Comparison of ENCODE assay signal across 13 cellular contexts in genomic region chr2:181937473-181937872, GRCh38. TPM values are rescaled to one million over a fixed set of nuclear protein-coding genes. Genes with fewer than 3 reads are reported as not detected.
DNase-seq lines count a peak whose midpoint lies in the region; ATAC-seq and TF ChIP-seq lines count a peak whose summit lies in the region.
"Had no signal": no experiment of that assay in that cellular context is flagged by ENCODE, and none has a peak within 500 bp of the region (broad histone marks: within the 10 kb centered on the region; RNA-seq: fewer than 3 reads in every experiment).

No MANE protein-coding gene starts in this region.

- TF ChIP-seq CTCF in CD14-positive monocyte (IDR thresholded peaks at IDR 0.05) = no peak
- TF ChIP-seq CTCF in left lung (IDR thresholded peaks at IDR 0.05) = no peak

- peak; percentile 95 for ATAC-seq in left lung
- no peak for ATAC-seq in esophagus mucosa
- no peak for ATAC-seq in GM18520 (IDR thresholded peaks at IDR 0.05; ENCODE audit: unreplicated experiment)
- ATAC-seq: activated T-cell treated with anti-CD3 and anti-CD28 coated beads, Interleukin-2, amount 50 U/mL, for 72 hours had no signal

- H3K36me3 Mint-ChIP-seq in CD14-positive monocyte (peaks cover 0 to 3% of the 10 kb centered on the region in 2 donors), immature natural killer cell (no peaks in the 10 kb centered on the region)

- H3K36me3 ChIP-seq in adipocyte (ENCODE audit: control insufficient read depth, insufficient read depth, low read length, severe bottlenecking) (no peaks in the 10 kb centered on the region), left lung (no peaks in the 10 kb centered on the region)
- H3K36me3 ChIP-seq: transverse colon had no signal

- no peak overlapping the region for H3K4me3 ChIP-seq in adipocyte (ENCODE audit: low read length)
- H3K4me3 ChIP-seq in left lung = no peak overlapping the region
- H3K4me3 ChIP-seq: transverse colon had no signal

- H3K9me3 Mint-ChIP-seq in CD14-positive monocyte (no peaks in the 10 kb centered on the region), immature natural killer cell (no peaks in the 10 kb centered on the region)
- H3K9me3 Mint-ChIP-seq: activated T-cell treated with anti-CD3 and anti-CD28 coated beads, Interleukin-2, amount 50 U/mL, for 72 hours; CD4-positive, alpha-beta T cell had no signal

- H3K27me3 Mint-ChIP-seq in CD14-positive monocyte (ENCODE audit: low read depth in 3 of 3) = no peaks in the 10 kb centered on the region
- H3K27me3 Mint-ChIP-seq in immature natural killer cell (ENCODE audit: low read depth in 3 of 3) = peaks cover 2 to 8% (median 5%) of the 10 kb centered on the region in 3 donors

- intact Hi-C loops in CD14-positive monocyte (cut with micrococcal nuclease) (no loop called here), left lung (cut with DNase I) (no loop called here)

- peak overlapping the region in 5 of 7 donors; percentile 12 to 73 (median 35) for H3K27ac Mint-ChIP-seq in CD14-positive monocyte
- no peak overlapping the region for H3K27ac Mint-ChIP-seq in immature natural killer cell
- H3K27ac Mint-ChIP-seq: activated T-cell treated with anti-CD3 and anti-CD28 coated beads, Interleukin-2, amount 50 U/mL, for 72 hours; CD4-positive, alpha-beta T cell had no signal

- H3K9me3 ChIP-seq in adipocyte (ENCODE audit: control insufficient read depth, low read length) (no peaks in the 10 kb centered on the region), left lung (no peaks in the 10 kb centered on the region)
- H3K9me3 ChIP-seq: transverse colon had no signal

- no peaks in the 10 kb centered on the region for H3K27me3 ChIP-seq in adipocyte (replicated peaks; ENCODE audit: control insufficient read depth, insufficient read depth, low read length)
- no peaks in the 10 kb centered on the region for H3K27me3 ChIP-seq in left lung
- H3K27me3 ChIP-seq: transverse colon had no signal

- peak overlapping the region; percentile 2 to 75 for H3K27ac ChIP-seq in left lung
- H3K27ac ChIP-seq: epithelial cell of prostate, transverse colon had no signal

- H3K4me1 Mint-ChIP-seq in CD14-positive monocyte = peaks cover 12% of the 10 kb centered on the region
- H3K4me1 Mint-ChIP-seq in immature natural killer cell = no peaks in the 10 kb centered on the region

- H3K9ac ChIP-seq in adipocyte (ENCODE audit: low read length) = no peak overlapping the region

- H3K4me1 ChIP-seq in adipocyte (ENCODE audit: control insufficient read depth, insufficient read depth, low read length) (no peaks in the 10 kb centered on the region), left lung (peaks cover 5 to 6% of the 10 kb centered on the region in 2 donors)
- H3K4me1 ChIP-seq: transverse colon had no signal

- H3K4me3 Mint-ChIP-seq in CD14-positive monocyte (no peak overlapping the region), immature natural killer cell (no peak overlapping the region)
- H3K4me3 Mint-ChIP-seq: activated T-cell treated with anti-CD3 and anti-CD28 coated beads, Interleukin-2, amount 50 U/mL, for 72 hours; CD4-positive, alpha-beta T cell had no signal

- DNase-seq in CD14-positive monocyte (ENCODE audit: low spot score) = peak; percentile 63
- DNase-seq in KG1 (lab: John Stamatoyannopoulos, UW) = peak; percentile 4
- DNase-seq in adipocyte (ENCODE audit: low read depth) = peak; percentile 63
- peak in 1 of 2 donors; percentile 50 for DNase-seq in left lung
- DNase-seq in immature natural killer cell = no peak
- DNase-seq in activated T-cell treated with anti-CD3 and anti-CD28 coated beads for 4 hours = no peak
- DNase-seq: activated T-cell treated with anti-CD3 and anti-CD28 coated beads, Interleukin-2, amount 50 U/mL, for 72 hours; CD4-positive, alpha-beta T cell; posterior cingulate gyrus; transverse colon had no signal

RNA-seq across cellular contexts. Expression of gene ITPRID2, which starts 45.9 kb away (rescaled TPM):
- polyA plus RNA-seq in CD14-positive monocyte = 10 to 100 TPM; 17.9 to 23.0 TPM
- 100 to 1,000 TPM; 162 to 175 TPM for total RNA-seq in left lung
- 1 to 10 TPM; 3.2 to 9.3 (median 8.7) TPM for polyA plus RNA-seq in immature natural killer cell
- total RNA-seq in esophagus mucosa = 73.7 TPM

RNA-seq across cellular contexts. Expression of gene PPP1R1C, which starts 48.2 kb away (rescaled TPM):
- polyA plus RNA-seq in CD14-positive monocyte (not detected), immature natural killer cell (not detected)
- total RNA-seq in left lung (10 to 100 TPM in 1 of 2 donors, under 1 TPM in 1; 0.79 to 11.8 TPM), esophagus mucosa (1.8 TPM)
- total RNA-seq: activated T-cell treated with anti-CD3 and anti-CD28 coated beads, Interleukin-2, amount 50 U/mL, for 72 hours; CD4-positive, alpha-beta T cell had no signal

Comparison
In these comparisons a context has a peak if more than half of its experiments do, and no peak if none do; other contexts are left out.
1. DNase-seq: peak in CD14-positive monocyte (single experiment), KG1 (single experiment) and adipocyte (single experiment); none in immature natural killer cell (0 of 3) and activated T-cell treated with anti-CD3 and anti-CD28 coated beads for 4 hours (single experiment).
2. H3K27ac Mint-ChIP-seq: peak in CD14-positive monocyte (5 of 7); none in immature natural killer cell (0 of 6).